4 cellular contexts compared by ENCODE assay signal in genomic region chrX:150944233-150944632, GRCh38.
"Had no signal": no experiment of that assay in that cellular context is flagged by ENCODE, and none has a peak within 500 bp of the region (broad histone marks: within the 10 kb centered on the region; RNA-seq: fewer than 3 reads in every experiment).

No MANE protein-coding gene starts in this region.

- H2AFZ ChIP-seq: GM23248 had no signal

- H3K4me3 Mint-ChIP-seq: H9 had no signal

- H3K27ac Mint-ChIP-seq: H9 had no signal

- H3K4me3 ChIP-seq: GM23248 had no signal

- H3K27ac ChIP-seq: GM23248 had no signal

- H3K9ac ChIP-seq: GM23248 had no signal

- DNase-seq: GM23248, H9, HCEC 1CT, IMR-90 had no signal
